18 cellular contexts compared by ENCODE assay signal in the genomic region with DNA sequence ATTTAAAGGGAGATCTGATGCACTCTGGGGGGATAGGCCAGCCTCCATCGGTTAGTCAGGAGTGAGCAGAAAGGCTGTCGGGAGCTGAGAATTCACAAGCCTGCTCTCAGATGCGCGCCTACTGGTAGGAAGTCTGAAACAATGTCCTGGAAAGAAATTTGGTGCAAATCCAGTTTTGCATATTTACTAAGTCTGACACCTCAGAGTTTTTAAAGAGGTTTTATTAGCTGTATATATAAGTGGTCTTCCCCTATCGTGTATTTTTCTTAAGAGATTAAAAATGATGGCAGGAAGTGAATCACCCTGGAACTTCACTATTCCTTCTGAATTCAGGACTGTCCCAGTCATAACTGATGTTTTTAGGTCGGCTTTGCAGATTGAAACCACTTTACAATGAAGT.
DNase-seq lines count a peak whose midpoint lies in the region; ATAC-seq, FAIRE-seq and TF ChIP-seq lines count a peak whose summit lies in the region.
"Had no signal": no experiment of that assay in that cellular context is flagged by ENCODE, and none has a peak within 500 bp of the region (broad histone marks: within the 10 kb centered on the region; RNA-seq: fewer than 3 reads in every experiment).

No MANE protein-coding gene starts in this region.

- no peaks in the 10 kb centered on the region for H3K79me2 ChIP-seq in smooth muscle cell (ENCODE audit: low read depth)

- no peaks in the 10 kb centered on the region for H3K27me3 ChIP-seq in smooth muscle cell (ENCODE audit: low read depth)
- H3K27me3 ChIP-seq: pancreas had no signal

- no peaks in the 10 kb centered on the region for H3K9me3 Mint-ChIP-seq in activated T-helper 17 cell treated with anti-CD3 and anti-CD28 coated beads, Interleukin-2, amount 50 U/mL, for 72 hours
- H3K9me3 Mint-ChIP-seq: T-cell had no signal

- peak overlapping the region; percentile 99 for H3K27ac ChIP-seq in smooth muscle cell (ENCODE audit: low read depth)
- H3K27ac ChIP-seq: pancreas had no signal

- DNase-seq in HCEC 1CT: peak; percentile 63
- DNase-seq in glomerular endothelial cell (ENCODE audit: extremely low read depth, low read depth, low spot score): peak; percentile 31
- no peak for DNase-seq in smooth muscle cell (lab: John Stamatoyannopoulos, UW; ENCODE audit: unreplicated experiment)
- DNase-seq in D721Med (ENCODE audit: insufficient read length, low spot score): no peak
- no peak for DNase-seq in AML-193 (lab: John Stamatoyannopoulos, UW)
- DNase-seq in GM20000 (ENCODE audit: low spot score): no peak
- DNase-seq: activated naive CD4-positive, alpha-beta T cell treated with Interleukin-2 at 50 U/mL for 16 hours; Calu3; glutamatergic neuron; NCI-H1417 treated with DMSO at 0.1 percent for 48 hours; pancreas; stimulated activated naive CD8-positive, alpha-beta T cell treated with anti-CD3 and anti-CD28 coated beads, Interleukin-15, Interleukin-2, amounts not matched to agents 100 U/mL and 50 U/mL, for 24 hours; T-cell had no signal

- no peak overlapping the region for H3K27ac Mint-ChIP-seq in activated T-helper 17 cell treated with anti-CD3 and anti-CD28 coated beads, Interleukin-2, amount 50 U/mL, for 72 hours
- H3K27ac Mint-ChIP-seq: T-cell had no signal

- 17% methylated on average over 6 of the region's 6 CpGs for whole genome bisulfite sequencing in smooth muscle cell (ENCODE audit: low lambda C conversion rate)

- H3K36me3 ChIP-seq in smooth muscle cell (ENCODE audit: low read depth): no peaks in the 10 kb centered on the region
- H3K36me3 ChIP-seq: pancreas had no signal

- no peak overlapping the region for H2AFZ ChIP-seq in smooth muscle cell (ENCODE audit: low read depth)

- peak overlapping the region; percentile 91 for H3K9ac ChIP-seq in smooth muscle cell (ENCODE audit: low read depth)

- no peaks in the 10 kb centered on the region for H3K27me3 Mint-ChIP-seq in activated T-helper 17 cell treated with anti-CD3 and anti-CD28 coated beads, Interleukin-2, amount 50 U/mL, for 72 hours
- H3K27me3 Mint-ChIP-seq: T-cell had no signal

- peak; percentile 40 for ATAC-seq in SK-N-SH treated with all-trans-retinoic acid at 6 μM for 48 hours
- ATAC-seq in activated T-helper 17 cell treated with anti-CD3 and anti-CD28 coated beads, Interleukin-2, amount 50 U/mL, for 72 hours (replicated peaks): no peak
- ATAC-seq: HCT116; HepG2; pancreas; stimulated activated naive CD8-positive, alpha-beta T cell treated with anti-CD3 and anti-CD28 coated beads, Interleukin-15, Interleukin-2, amounts not matched to agents 100 U/mL and 50 U/mL, for 24 hours; T-cell had no signal

- no peaks in the 10 kb centered on the region for H3K4me1 Mint-ChIP-seq in activated T-helper 17 cell treated with anti-CD3 and anti-CD28 coated beads, Interleukin-2, amount 50 U/mL, for 72 hours
- H3K4me1 Mint-ChIP-seq: T-cell had no signal

- H3K4me1 ChIP-seq in smooth muscle cell (ENCODE audit: low read depth): peaks cover 17% of the 10 kb centered on the region

- no peaks in the 10 kb centered on the region for H3K9me3 ChIP-seq in smooth muscle cell (replicated peaks; ENCODE audit: low read depth)
- H3K9me3 ChIP-seq: pancreas had no signal

- H3K4me3 Mint-ChIP-seq in activated T-helper 17 cell treated with anti-CD3 and anti-CD28 coated beads, Interleukin-2, amount 50 U/mL, for 72 hours: no peak overlapping the region
- H3K4me3 Mint-ChIP-seq: T-cell had no signal

- H3K36me3 Mint-ChIP-seq in activated T-helper 17 cell treated with anti-CD3 and anti-CD28 coated beads, Interleukin-2, amount 50 U/mL, for 72 hours (ENCODE audit: low read depth): no peaks in the 10 kb centered on the region
- H3K36me3 Mint-ChIP-seq: T-cell had no signal

- peak overlapping the region; percentile 80 for H3K4me2 ChIP-seq in smooth muscle cell

- FAIRE-seq in D721Med (lab: Jason Lieb, UNC): no peak
- FAIRE-seq: GM12892, HepG2, pancreas had no signal

- peak; percentile 14 for TF ChIP-seq CTCF in smooth muscle cell (IDR thresholded peaks at IDR 0.05; ENCODE audit: borderline replicate concordance, insufficient read depth, poor library complexity, severe bottlenecking)
- TF ChIP-seq CTCF in D721Med (IDR thresholded peaks at IDR 0.05; ENCODE audit: insufficient read depth, missing control alignments): no peak
- no peak for TF ChIP-seq CTCF in GM20000 (IDR thresholded peaks at IDR 0.05; ENCODE audit: extremely low read depth, missing control alignments)

- no peak overlapping the region for H3K4me3 ChIP-seq in smooth muscle cell
- H3K4me3 ChIP-seq: pancreas had no signal

- no peaks in the 10 kb centered on the region for H4K20me1 ChIP-seq in smooth muscle cell (ENCODE audit: low read depth)

- H3F3A ChIP-seq in smooth muscle cell (ENCODE audit: low read depth): peaks cover 3% of the 10 kb centered on the region

TF ChIP-seq in SK-N-SH treated with all-trans-retinoic acid at 6 μM for 48 hours, 23 proteins besides CTCF, POLR2A, EP300 and RAD21 (continues in another document):
- TF ChIP-seq, protein P1, sequence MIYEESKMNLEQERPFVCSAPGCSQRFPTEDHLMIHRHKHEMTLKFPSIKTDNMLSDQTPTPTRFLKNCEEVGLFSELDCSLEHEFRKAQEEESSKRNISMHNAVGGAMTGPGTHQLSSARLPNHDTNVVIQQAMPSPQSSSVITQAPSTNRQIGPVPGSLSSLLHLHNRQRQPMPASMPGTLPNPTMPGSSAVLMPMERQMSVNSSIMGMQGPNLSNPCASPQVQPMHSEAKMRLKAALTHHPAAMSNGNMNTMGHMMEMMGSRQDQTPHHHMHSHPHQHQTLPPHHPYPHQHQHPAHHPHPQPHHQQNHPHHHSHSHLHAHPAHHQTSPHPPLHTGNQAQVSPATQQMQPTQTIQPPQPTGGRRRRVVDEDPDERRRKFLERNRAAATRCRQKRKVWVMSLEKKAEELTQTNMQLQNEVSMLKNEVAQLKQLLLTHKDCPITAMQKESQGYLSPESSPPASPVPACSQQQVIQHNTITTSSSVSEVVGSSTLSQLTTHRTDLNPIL (CRISPR knock-in tag; IDR thresholded peaks at IDR 0.05; ENCODE audit: low read depth): no peak
- TF ChIP-seq, protein P2, sequence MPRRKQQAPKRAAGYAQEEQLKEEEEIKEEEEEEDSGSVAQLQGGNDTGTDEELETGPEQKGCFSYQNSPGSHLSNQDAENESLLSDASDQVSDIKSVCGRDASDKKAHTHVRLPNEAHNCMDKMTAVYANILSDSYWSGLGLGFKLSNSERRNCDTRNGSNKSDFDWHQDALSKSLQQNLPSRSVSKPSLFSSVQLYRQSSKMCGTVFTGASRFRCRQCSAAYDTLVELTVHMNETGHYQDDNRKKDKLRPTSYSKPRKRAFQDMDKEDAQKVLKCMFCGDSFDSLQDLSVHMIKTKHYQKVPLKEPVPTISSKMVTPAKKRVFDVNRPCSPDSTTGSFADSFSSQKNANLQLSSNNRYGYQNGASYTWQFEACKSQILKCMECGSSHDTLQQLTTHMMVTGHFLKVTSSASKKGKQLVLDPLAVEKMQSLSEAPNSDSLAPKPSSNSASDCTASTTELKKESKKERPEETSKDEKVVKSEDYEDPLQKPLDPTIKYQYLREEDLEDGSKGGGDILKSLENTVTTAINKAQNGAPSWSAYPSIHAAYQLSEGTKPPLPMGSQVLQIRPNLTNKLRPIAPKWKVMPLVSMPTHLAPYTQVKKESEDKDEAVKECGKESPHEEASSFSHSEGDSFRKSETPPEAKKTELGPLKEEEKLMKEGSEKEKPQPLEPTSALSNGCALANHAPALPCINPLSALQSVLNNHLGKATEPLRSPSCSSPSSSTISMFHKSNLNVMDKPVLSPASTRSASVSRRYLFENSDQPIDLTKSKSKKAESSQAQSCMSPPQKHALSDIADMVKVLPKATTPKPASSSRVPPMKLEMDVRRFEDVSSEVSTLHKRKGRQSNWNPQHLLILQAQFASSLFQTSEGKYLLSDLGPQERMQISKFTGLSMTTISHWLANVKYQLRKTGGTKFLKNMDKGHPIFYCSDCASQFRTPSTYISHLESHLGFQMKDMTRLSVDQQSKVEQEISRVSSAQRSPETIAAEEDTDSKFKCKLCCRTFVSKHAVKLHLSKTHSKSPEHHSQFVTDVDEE (CRISPR knock-in tag; IDR thresholded peaks at IDR 0.05): no peak
- no peak for TF ChIP-seq PPARA (CRISPR knock-in tag; IDR thresholded peaks at IDR 0.05; ENCODE audit: borderline replicate concordance)
- no peak for TF ChIP-seq ZNF565 (CRISPR knock-in tag; conservative IDR thresholded peaks at IDR 0.05; ENCODE audit: low read depth)
- TF ChIP-seq SNAI2 (CRISPR knock-in tag; IDR thresholded peaks at IDR 0.05): no peak
- TF ChIP-seq RARB (CRISPR knock-in tag; IDR thresholded peaks at IDR 0.05): no peak; the same call in 1 of the 2 replicates
- TF ChIP-seq OSR1 (CRISPR knock-in tag; IDR thresholded peaks at IDR 0.05): no peak
- no peak for TF ChIP-seq ZFP3 (CRISPR knock-in tag; IDR thresholded peaks at IDR 0.05)
- no peak for TF ChIP-seq ZNF70 (CRISPR knock-in tag; IDR thresholded peaks at IDR 0.05)
- TF ChIP-seq ZFP30 (CRISPR knock-in tag; IDR thresholded peaks at IDR 0.05): no peak
- TF ChIP-seq ARNTL (CRISPR knock-in tag; IDR thresholded peaks at IDR 0.05; ENCODE audit: borderline replicate concordance, low read depth): no peak
- no peak for TF ChIP-seq ESRRG (CRISPR knock-in tag; IDR thresholded peaks at IDR 0.05)
- TF ChIP-seq ISL1 (CRISPR knock-in tag; IDR thresholded peaks at IDR 0.05): no peak
- TF ChIP-seq TOX (CRISPR knock-in tag; IDR thresholded peaks at IDR 0.05; ENCODE audit: borderline replicate concordance): no peak
- TF ChIP-seq CSDC2 (CRISPR knock-in tag; IDR thresholded peaks at IDR 0.05): no peak
- TF ChIP-seq, protein P3, sequence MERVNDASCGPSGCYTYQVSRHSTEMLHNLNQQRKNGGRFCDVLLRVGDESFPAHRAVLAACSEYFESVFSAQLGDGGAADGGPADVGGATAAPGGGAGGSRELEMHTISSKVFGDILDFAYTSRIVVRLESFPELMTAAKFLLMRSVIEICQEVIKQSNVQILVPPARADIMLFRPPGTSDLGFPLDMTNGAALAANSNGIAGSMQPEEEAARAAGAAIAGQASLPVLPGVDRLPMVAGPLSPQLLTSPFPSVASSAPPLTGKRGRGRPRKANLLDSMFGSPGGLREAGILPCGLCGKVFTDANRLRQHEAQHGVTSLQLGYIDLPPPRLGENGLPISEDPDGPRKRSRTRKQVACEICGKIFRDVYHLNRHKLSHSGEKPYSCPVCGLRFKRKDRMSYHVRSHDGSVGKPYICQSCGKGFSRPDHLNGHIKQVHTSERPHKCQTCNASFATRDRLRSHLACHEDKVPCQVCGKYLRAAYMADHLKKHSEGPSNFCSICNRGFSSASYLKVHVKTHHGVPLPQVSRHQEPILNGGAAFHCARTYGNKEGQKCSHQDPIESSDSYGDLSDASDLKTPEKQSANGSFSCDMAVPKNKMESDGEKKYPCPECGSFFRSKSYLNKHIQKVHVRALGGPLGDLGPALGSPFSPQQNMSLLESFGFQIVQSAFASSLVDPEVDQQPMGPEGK (CRISPR knock-in tag; IDR thresholded peaks at IDR 0.05; ENCODE audit: borderline replicate concordance): no peak
- no peak; the same call in 1 of the 2 replicates for TF ChIP-seq ZC3H10 (CRISPR knock-in tag; IDR thresholded peaks at IDR 0.05)
- TF ChIP-seq BACH2 (CRISPR knock-in tag; IDR thresholded peaks at IDR 0.05; ENCODE audit: borderline replicate concordance): no peak
- no peak for TF ChIP-seq ZNF8 (CRISPR knock-in tag; IDR thresholded peaks at IDR 0.05)

Comparison
In these comparisons a context has a peak if more than half of its experiments do, and no peak if none do; other contexts are left out.
1. DNase-seq: peak in HCEC 1CT (single experiment) and glomerular endothelial cell (single experiment); none in smooth muscle cell (single experiment), D721Med (single experiment), AML-193 (0 of 2) and GM20000 (single experiment).